18 cellular contexts compared by ENCODE assay signal in genomic region chr11:46267930-46268329, GRCh38. TPM values are rescaled to one million over a fixed set of nuclear protein-coding genes. Genes with fewer than 3 reads are reported as not detected.
"Had no signal": no experiment of that assay in that cellular context is flagged by ENCODE, and none has a peak within 500 bp of the region (broad histone marks: within the 10 kb centered on the region; RNA-seq: fewer than 3 reads in every experiment).

No MANE protein-coding gene starts in this region.

- DNase-seq: activated CD4-positive, alpha-beta T cell treated with anti-CD3 and anti-CD28 coated beads for 4 hours; activated CD8-positive, alpha-beta memory T cell treated with anti-CD3 and anti-CD28 coated beads, Interleukin-2, amount 50 U/mL, for 4 hours; activated CD8-positive, alpha-beta T cell treated with anti-CD3 and anti-CD28 coated beads, Interleukin-2, amount 10 ng/mL, durations not matched to agents 7 days and 5 days; activated gamma-delta T cell; activated T-cell treated with anti-CD3 and anti-CD28 coated beads, Interleukin-2, amount 50 U/mL, for 48 hours; dorsolateral prefrontal cortex; hypothalamus; kidney; mesendoderm; stimulated activated CD4-positive, alpha-beta T cell treated with anti-CD3 and anti-CD28 coated beads, Interleukin-12 subunit alpha, Interleukin-12 subunit beta, amount 100 ng/mL, for 4 hours; stimulated activated CD4-positive, alpha-beta T cell treated with anti-CD3 and anti-CD28 coated beads, Interleukin-2, amount 100 ng/mL, for 24 hours; stomach; T1000; upper lobe of right lung had no signal

- ATAC-seq: activated CD8-positive, alpha-beta T cell treated with anti-CD3 and anti-CD28 coated beads, Interleukin-2, amount 10 ng/mL, durations not matched to agents 7 days and 5 days; activated naive CD4-positive, alpha-beta T cell treated with anti-CD3 and anti-CD28 coated beads, Interleukin-2, amount 50 U/mL, for 72 hours; esophagus mucosa; natural killer cell treated with Interleukin-12 subunit alpha and Interleukin-12 subunit beta and Interleukin-15 and Interleukin-18, amount 100 ng/mL, for 72 hours; upper lobe of right lung; WTC11 had no signal

RNA-seq across cellular contexts. Expression of gene CREB3L1, which starts 9.5 kb away (rescaled TPM):
- total RNA-seq: activated CD8-positive, alpha-beta T cell treated with anti-CD3 and anti-CD28 coated beads, Interleukin-2, amount 10 ng/mL, durations not matched to agents 7 days and 5 days; natural killer cell treated with Interleukin-12 subunit alpha and Interleukin-12 subunit beta and Interleukin-15 and Interleukin-18, amount 100 ng/mL, for 72 hours had no signal
